In the genomic region with DNA sequence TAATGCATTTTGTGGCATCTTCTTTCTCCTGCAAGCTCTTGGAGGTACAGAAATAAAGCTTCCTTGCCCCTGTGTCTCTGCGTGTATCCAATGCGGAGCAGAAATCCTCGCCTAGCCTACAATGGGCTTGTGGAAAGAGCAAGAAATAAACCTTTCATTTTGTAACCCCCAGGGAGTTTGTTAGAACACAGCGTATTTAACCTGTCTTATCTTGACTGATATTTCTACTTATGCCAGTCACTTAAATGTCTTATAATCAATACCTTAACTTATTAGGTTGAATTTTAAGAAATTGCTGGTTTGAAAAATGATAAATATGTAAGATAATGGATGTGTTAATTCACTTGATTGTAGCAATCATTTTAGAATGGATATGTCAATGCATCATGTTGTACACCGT, we compare ENCODE assay signal across 18 cellular contexts.
DNase-seq lines count a peak whose midpoint lies in the region; ATAC-seq, FAIRE-seq and TF ChIP-seq lines count a peak whose summit lies in the region.
"Had no signal": no experiment of that assay in that cellular context is flagged by ENCODE, and none has a peak within 500 bp of the region (broad histone marks: within the 10 kb centered on the region; RNA-seq: fewer than 3 reads in every experiment).

No MANE protein-coding gene starts in this region.

- ATAC-seq in HG03565 (IDR thresholded peaks at IDR 0.05; ENCODE audit: unreplicated experiment), result no peak
- no peak for ATAC-seq in heart right ventricle

- H4K20me1 ChIP-seq in GM23248 (ENCODE audit: insufficient read depth) (no peaks in the 10 kb centered on the region), astrocyte (ENCODE audit: insufficient read depth, low read length) (no peaks in the 10 kb centered on the region), smooth muscle cell (ENCODE audit: low read depth) (no peaks in the 10 kb centered on the region)

- H3K4me2 ChIP-seq in GM23248 (ENCODE audit: unreplicated experiment) (no peak overlapping the region), astrocyte (ENCODE audit: low read length) (no peak overlapping the region), mesenchymal stem cell (ENCODE audit: low read length, poor library complexity, severe bottlenecking) (no peak overlapping the region), smooth muscle cell (no peak overlapping the region)

- H2AFZ ChIP-seq in GM23248 (peak overlapping the region; percentile 39; the same call in 1 of the 2 replicates), astrocyte (ENCODE audit: low read depth, low read length) (no peak overlapping the region), mesenchymal stem cell (ENCODE audit: low read depth, low read length) (no peak overlapping the region), smooth muscle cell (ENCODE audit: low read depth) (peak overlapping the region; percentile 52)

- no peaks in the 10 kb centered on the region for H3K27me3 Mint-ChIP-seq in astrocyte (ENCODE audit: low read depth, unreplicated experiment)
- H3K27me3 Mint-ChIP-seq: CD4-positive, alpha-beta memory T cell had no signal

- H3K36me3 Mint-ChIP-seq in astrocyte (ENCODE audit: low read depth, unreplicated experiment), result no peaks in the 10 kb centered on the region
- H3K36me3 Mint-ChIP-seq: CD4-positive, alpha-beta memory T cell had no signal

- WGBS in GM23248 (ENCODE audit: low coverage in 1 of 2, low lambda C conversion rate in 2 of 2, missing lambda C conversion rate in 2 of 2), 2 experiments, result 97 to 100% methylated on average over 5 of the region's 5 CpGs
- WGBS in mesenchymal stem cell, result 77% methylated on average over 3 of the region's 5 CpGs
- WGBS in smooth muscle cell (ENCODE audit: low lambda C conversion rate), result 89% methylated on average over 5 of the region's 5 CpGs
- WGBS in heart right ventricle, 2 donors, result 84 to 88% methylated on average over 5 of the region's 5 CpGs

- no peak overlapping the region for H2BK120ac ChIP-seq in mesenchymal stem cell (ENCODE audit: low read depth, low read length)

- no peaks in the 10 kb centered on the region for H3K9me3 ChIP-seq in GM23248 (ENCODE audit: low read depth)
- H3K9me3 ChIP-seq in astrocyte (ENCODE audit: insufficient read depth, low read depth, low read length), result no peaks in the 10 kb centered on the region
- no peaks in the 10 kb centered on the region for H3K9me3 ChIP-seq in mesenchymal stem cell (ENCODE audit: control insufficient read depth, low read length)
- H3K9me3 ChIP-seq in smooth muscle cell (replicated peaks; ENCODE audit: low read depth), result no peaks in the 10 kb centered on the region
- H3K9me3 ChIP-seq in heart right ventricle, result peaks cover 0 to 7% (median 0%) of the 10 kb centered on the region in 11 donors
- H3K9me3 ChIP-seq: BE2C had no signal

- no peak overlapping the region for H2BK5ac ChIP-seq in mesenchymal stem cell (ENCODE audit: low read depth, low read length, poor library complexity, severe bottlenecking)

- H3K4ac ChIP-seq in mesenchymal stem cell (ENCODE audit: low read depth in 1 of 2, low read length in 2 of 2), result no peak overlapping the region

- H2AK5ac ChIP-seq in mesenchymal stem cell (ENCODE audit: low read length, severe bottlenecking), result no peak overlapping the region

- H3K4me3 ChIP-seq in GM23248 (no peak overlapping the region), astrocyte (ENCODE audit: insufficient read depth, low read depth, low read length) (no peak overlapping the region), mesenchymal stem cell (ENCODE audit: insufficient read depth in 1 of 2, low read depth in 1 of 2, low read length in 2 of 2) (no peak overlapping the region), smooth muscle cell (no peak overlapping the region), heart right ventricle (no peak overlapping the region)

- peaks cover 15% of the 10 kb centered on the region for H3K4me1 ChIP-seq in GM23248 (ENCODE audit: insufficient read depth)
- H3K4me1 ChIP-seq in astrocyte (ENCODE audit: insufficient read depth, low read length), result peaks cover 10% of the 10 kb centered on the region
- H3K4me1 ChIP-seq in mesenchymal stem cell (ENCODE audit: control insufficient read depth, insufficient read depth, low read depth, low read length), result peaks cover 3% of the 10 kb centered on the region
- no peaks in the 10 kb centered on the region for H3K4me1 ChIP-seq in smooth muscle cell (ENCODE audit: low read depth)
- no peaks in the 10 kb centered on the region for H3K4me1 ChIP-seq in heart right ventricle
- H3K4me1 ChIP-seq: BE2C had no signal

- in situ Hi-C loops in GM23248 (cut with MboI), result no loop called here

- no peak overlapping the region for H3K23ac ChIP-seq in mesenchymal stem cell (ENCODE audit: low read length in 2 of 2)

- H2BK15ac ChIP-seq in mesenchymal stem cell (ENCODE audit: low read depth, poor library complexity, severe bottlenecking), result no peak overlapping the region

- no peak overlapping the region for H3K14ac ChIP-seq in mesenchymal stem cell (ENCODE audit: low read length in 2 of 2)

- H3K27ac ChIP-seq in GM23248 (no peak overlapping the region), astrocyte (ENCODE audit: low read depth, low read length) (no peak overlapping the region), mesenchymal stem cell (ENCODE audit: low read length, poor library complexity, severe bottlenecking) (no peak overlapping the region), smooth muscle cell (ENCODE audit: low read depth) (peak overlapping the region; percentile 33), heart right ventricle (no peak overlapping the region)
- H3K27ac ChIP-seq: C4-2B had no signal

- H3K27me3 ChIP-seq in GM23248 (replicated peaks; ENCODE audit: insufficient read depth) (no peaks in the 10 kb centered on the region), astrocyte (ENCODE audit: insufficient read depth, low read length) (no peaks in the 10 kb centered on the region), mesenchymal stem cell (ENCODE audit: control insufficient read depth in 1 of 2, insufficient read depth in 1 of 2, low read length in 2 of 2) (no peaks in the 10 kb centered on the region), smooth muscle cell (ENCODE audit: low read depth) (no peaks in the 10 kb centered on the region), heart right ventricle (no peaks in the 10 kb centered on the region)
- H3K27me3 ChIP-seq: BE2C had no signal

- H3K79me2 ChIP-seq in GM23248 (ENCODE audit: insufficient read depth) (no peaks in the 10 kb centered on the region), astrocyte (ENCODE audit: insufficient read depth, low read length) (no peaks in the 10 kb centered on the region), smooth muscle cell (ENCODE audit: low read depth) (no peaks in the 10 kb centered on the region)

- no peaks in the 10 kb centered on the region for H3K9me3 Mint-ChIP-seq in astrocyte (ENCODE audit: unreplicated experiment)
- H3K9me3 Mint-ChIP-seq: H9 had no signal

- no peak overlapping the region for H3K27ac Mint-ChIP-seq in astrocyte (ENCODE audit: unreplicated experiment)
- H3K27ac Mint-ChIP-seq: CD4-positive, alpha-beta memory T cell; H9 had no signal

- H4K91ac ChIP-seq in mesenchymal stem cell (ENCODE audit: low read length), result no peak overlapping the region

- no peak overlapping the region for H3K9ac ChIP-seq in GM23248
- H3K9ac ChIP-seq in astrocyte (ENCODE audit: low read length), result no peak overlapping the region
- no peak overlapping the region for H3K9ac ChIP-seq in mesenchymal stem cell (ENCODE audit: low read length)
- H3K9ac ChIP-seq in smooth muscle cell (ENCODE audit: low read depth), result no peak overlapping the region

- intact Hi-C loops in heart right ventricle (cut with DNase I), result no loop called here

- H3K36me3 ChIP-seq in GM23248 (ENCODE audit: low read depth) (no peaks in the 10 kb centered on the region), astrocyte (ENCODE audit: insufficient read depth, low read length) (no peaks in the 10 kb centered on the region), mesenchymal stem cell (ENCODE audit: control insufficient read depth in 1 of 2, insufficient read depth in 2 of 2, low read depth in 1 of 2, low read length in 2 of 2) (no peaks in the 10 kb centered on the region), smooth muscle cell (ENCODE audit: low read depth) (no peaks in the 10 kb centered on the region), heart right ventricle (no peaks in the 10 kb centered on the region)
- H3K36me3 ChIP-seq: BE2C had no signal

- peak; percentile 39 for FAIRE-seq in astrocyte (lab: Jason Lieb, UNC)
- FAIRE-seq: A204.1, D721Med, GM12892 had no signal

- TF ChIP-seq CTCF in astrocyte (IDR thresholded peaks at IDR 0.05; ENCODE audit: insufficient read depth, low read depth, low read length) (no peak), smooth muscle cell (IDR thresholded peaks at IDR 0.05; ENCODE audit: borderline replicate concordance, insufficient read depth, poor library complexity, severe bottlenecking) (no peak), heart right ventricle (IDR thresholded peaks at IDR 0.05) (no peak)

- H4K8ac ChIP-seq in mesenchymal stem cell (ENCODE audit: low read length), result no peak overlapping the region

- no peaks in the 10 kb centered on the region for H3K9me2 ChIP-seq in GM23248 (ENCODE audit: insufficient read depth)

- H3K18ac ChIP-seq in mesenchymal stem cell (ENCODE audit: low read depth in 1 of 2, low read length in 2 of 2), result peak overlapping the region; percentile 40 to 58

- no peak overlapping the region for H2BK12ac ChIP-seq in mesenchymal stem cell (ENCODE audit: low read length in 2 of 2)

- DNase-seq in GM23248 (no peak), astrocyte (ENCODE audit: low read depth) (no peak), mesenchymal stem cell (no peak), smooth muscle cell (lab: John Stamatoyannopoulos, UW; ENCODE audit: unreplicated experiment) (no peak), heart right ventricle (no peak)
- no peak for DNase-seq in activated CD4-positive, alpha-beta T cell treated with anti-CD3 and anti-CD28 coated beads for 1 hour
- DNase-seq: BE2C; CD4-positive, alpha-beta memory T cell; DMS153; DND-41; GDM1; GOT3; H9 had no signal

- H3F3A ChIP-seq in GM23248 (ENCODE audit: insufficient read depth), result peaks cover 10% of the 10 kb centered on the region
- no peaks in the 10 kb centered on the region for H3F3A ChIP-seq in smooth muscle cell (ENCODE audit: low read depth)

- no peak overlapping the region for H3K4me3 Mint-ChIP-seq in astrocyte (ENCODE audit: unreplicated experiment)
- H3K4me3 Mint-ChIP-seq: CD4-positive, alpha-beta memory T cell; H9 had no signal

- H3K4me1 Mint-ChIP-seq in astrocyte (ENCODE audit: low read depth, unreplicated experiment), result peaks cover 10% of the 10 kb centered on the region
- H3K4me1 Mint-ChIP-seq: CD4-positive, alpha-beta memory T cell; H9 had no signal

- H3K79me1 ChIP-seq in mesenchymal stem cell (replicated peaks; ENCODE audit: low read length, poor library complexity, severe bottlenecking), result no peaks in the 10 kb centered on the region

Comparison
In these comparisons a context has a peak if more than half of its experiments do, and no peak if none do; other contexts are left out.
1. H2AFZ ChIP-seq: peak in GM23248 (single experiment) and smooth muscle cell (single experiment); none in astrocyte (single experiment) and mesenchymal stem cell (single experiment).